22 cellular contexts compared by ENCODE assay signal in the genomic region with DNA sequence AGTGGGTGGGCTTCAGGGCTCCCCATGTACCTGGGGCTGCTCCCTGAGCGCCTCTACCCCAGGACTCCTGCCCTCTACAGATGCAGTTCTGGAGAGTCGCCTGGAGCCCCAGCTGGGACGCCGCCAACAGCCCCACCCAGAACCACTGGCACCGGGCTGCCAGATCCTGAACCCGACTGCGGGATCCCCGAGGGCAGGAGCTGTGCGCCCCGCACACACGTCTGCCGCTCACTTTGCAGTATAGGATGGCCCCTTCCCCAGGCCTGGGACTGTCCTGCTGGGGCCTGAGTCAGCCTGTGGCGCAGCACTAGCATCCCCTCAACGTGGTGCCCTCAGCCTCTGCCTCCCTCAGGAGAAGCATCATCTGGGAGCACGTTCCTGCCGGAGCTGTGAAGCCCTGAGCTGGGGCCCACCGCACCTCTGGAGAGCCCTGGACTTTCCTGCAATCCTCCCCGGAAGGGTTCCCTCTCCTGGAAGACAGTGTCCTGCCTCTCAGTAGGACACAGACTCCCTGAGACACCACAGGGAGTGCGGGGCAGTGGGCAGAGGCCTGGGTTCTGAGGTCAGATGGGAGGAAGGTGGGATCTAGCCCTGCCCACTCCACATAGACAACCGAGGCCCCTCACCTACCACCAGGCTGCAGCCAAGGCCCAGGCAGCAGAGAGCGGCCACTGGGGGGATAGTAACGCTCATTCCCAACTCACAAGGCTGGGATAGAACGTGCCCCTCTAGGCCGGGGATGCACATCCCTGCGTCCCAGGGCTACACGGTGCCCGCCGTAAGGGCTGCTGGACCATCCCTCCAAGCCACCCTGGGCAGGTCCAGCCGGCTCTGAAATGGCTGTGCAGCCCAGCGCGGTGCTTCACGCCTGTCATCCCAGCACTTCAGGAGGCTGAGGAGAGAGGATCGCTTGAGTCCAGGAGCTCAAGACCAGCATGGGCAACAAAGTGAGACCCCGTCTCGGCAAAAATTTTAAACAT. TPM values are rescaled to one million over a fixed set of nuclear protein-coding genes. Genes with fewer than 3 reads are reported as not detected.
A peak's percentile ranks its signal among the peaks of the same experiment; 100 is the strongest.
DNase-seq lines count a peak whose midpoint lies in the region; ATAC-seq and TF ChIP-seq lines count a peak whose summit lies in the region.
"Had no signal": no experiment of that assay in that cellular context is flagged by ENCODE, and none has a peak within 500 bp of the region (broad histone marks: within the 10 kb centered on the region; RNA-seq: fewer than 3 reads in every experiment).

No MANE protein-coding gene starts in this region.

- H3K4me2 ChIP-seq in trophoblast cell (ENCODE audit: low read length) (no peak overlapping the region), OCI-LY7 (ENCODE audit: low read length) (no peak overlapping the region)

- peaks cover 14% of the 10 kb centered on the region for H4K20me1 ChIP-seq in OCI-LY7 (ENCODE audit: insufficient read depth, low read length)

- H4K12ac ChIP-seq in trophoblast cell (ENCODE audit: low read depth, low read length): no peak overlapping the region

- H2BK12ac ChIP-seq in trophoblast cell (ENCODE audit: low read length): no peak overlapping the region

- POLR2A ChIA-PET in CD4-positive, alpha-beta T cell (lab: Charles Lee): no interaction called here
- POLR2A ChIA-PET in OCI-LY7 (lab: Charles Lee): no interaction called here

- no peak overlapping the region for H3K14ac ChIP-seq in trophoblast cell (ENCODE audit: low read length)

- H3K4ac ChIP-seq in trophoblast cell (ENCODE audit: low read depth, low read length): peak overlapping the region; percentile 37

- intact Hi-C loops in CD4-positive, alpha-beta T cell (cut with DNase I, micrococcal nuclease): no loop called here
- intact Hi-C loops in stomach (cut with DNase I; ENCODE audit: low total_unique reads) (no loop called here), OCI-LY7 (cut with micrococcal nuclease; ENCODE audit: unreplicated experiment) (no loop called here)

- no peak for TF ChIP-seq POLR2A in stomach (IDR thresholded peaks at IDR 0.05)

- peak overlapping the region; percentile 30 for H3K18ac ChIP-seq in trophoblast cell (ENCODE audit: low read length)

- peak overlapping the region; percentile 34 for H3K4me3 Mint-ChIP-seq in CD4-positive, alpha-beta T cell
- no peak overlapping the region for H3K4me3 Mint-ChIP-seq in endothelial cell (ENCODE audit: unreplicated experiment)
- H3K4me3 Mint-ChIP-seq: HFFc6, natural killer cell had no signal

- BruUV-seq in OCI-LY7 (replicated peaks; lab: Mats Ljungman, UMichigan): no TSS peak

- H3K79me1 ChIP-seq in trophoblast cell (ENCODE audit: low read length): peaks cover 8% of the 10 kb centered on the region

- no peak overlapping the region for H2BK120ac ChIP-seq in trophoblast cell (ENCODE audit: insufficient read depth, low read length, poor library complexity)

- no peak overlapping the region for H3K9ac ChIP-seq in trophoblast cell (ENCODE audit: low read length)
- H3K9ac ChIP-seq: parathyroid adenoma had no signal

- no peak for TF ChIP-seq EP300 in stomach (IDR thresholded peaks at IDR 0.05)

- H3K9me2 ChIP-seq in OCI-LY7 (ENCODE audit: insufficient read depth, low read length): no peaks in the 10 kb centered on the region

- no peak overlapping the region for H3K27ac ChIP-seq in CD4-positive, alpha-beta T cell (ENCODE audit: low read depth, low read length)
- H3K27ac ChIP-seq in trophoblast cell (ENCODE audit: low read depth, low read length): no peak overlapping the region
- H3K27ac ChIP-seq in stomach: no peak overlapping the region
- no peak overlapping the region for H3K27ac ChIP-seq in OCI-LY7 (ENCODE audit: low read depth, low read length, poor library complexity, severe bottlenecking)
- H3K27ac ChIP-seq: coronary artery, parathyroid adenoma, sigmoid colon, SJCRH30, thoracic aorta, VCaP had no signal

- no peak overlapping the region for H3K27ac Mint-ChIP-seq in CD4-positive, alpha-beta T cell
- H3K27ac Mint-ChIP-seq in endothelial cell (ENCODE audit: unreplicated experiment): peak overlapping the region; percentile 24
- H3K27ac Mint-ChIP-seq: HFFc6 had no signal

- H2BK5ac ChIP-seq in trophoblast cell (ENCODE audit: low read depth, low read length, poor library complexity): no peak overlapping the region

- no peak overlapping the region for H2AK5ac ChIP-seq in trophoblast cell (ENCODE audit: low read length)

- H3K9me3 ChIP-seq in CD4-positive, alpha-beta T cell (ENCODE audit: control insufficient read depth, low read length): no peaks in the 10 kb centered on the region
- H3K9me3 ChIP-seq in trophoblast cell (ENCODE audit: insufficient read depth, low read depth, low read length) (peaks cover 6% of the 10 kb centered on the region), stomach (no peaks in the 10 kb centered on the region), OCI-LY7 (ENCODE audit: low read length) (no peaks in the 10 kb centered on the region)
- H3K9me3 ChIP-seq: Caco-2, sigmoid colon, SJCRH30, thoracic aorta had no signal

- no peaks in the 10 kb centered on the region for H3K27me3 Mint-ChIP-seq in CD4-positive, alpha-beta T cell
- peaks cover 40% of the 10 kb centered on the region for H3K27me3 Mint-ChIP-seq in endothelial cell (ENCODE audit: unreplicated experiment)

- peaks cover 53% of the 10 kb centered on the region for H3K4me1 Mint-ChIP-seq in CD4-positive, alpha-beta T cell (ENCODE audit: low read depth)
- peaks cover 32% of the 10 kb centered on the region for H3K4me1 Mint-ChIP-seq in endothelial cell (ENCODE audit: unreplicated experiment)

- WGBS in trophoblast cell (ENCODE audit: extremely low coverage, insufficient coverage, insufficient read length): no CpG with 5 or more reads among the region's 35 CpGs
- WGBS in stomach, 5 donors: 68 to 80% (median 70%) methylated on average over 6 to 35 of the region's 35 CpGs

- TF ChIP-seq CTCF in CD4-positive, alpha-beta T cell (IDR thresholded peaks at IDR 0.05): no peak
- TF ChIP-seq CTCF in endothelial cell (IDR thresholded peaks at IDR 0.05; ENCODE audit: unreplicated experiment): no peak
- TF ChIP-seq CTCF in stomach (IDR thresholded peaks at IDR 0.05): no peak
- no peak for TF ChIP-seq CTCF in OCI-LY7 (conservative IDR thresholded peaks at IDR 0.05; ENCODE audit: low read length)

- no peaks in the 10 kb centered on the region for H3K9me3 Mint-ChIP-seq in CD4-positive, alpha-beta T cell
- H3K9me3 Mint-ChIP-seq in endothelial cell (ENCODE audit: unreplicated experiment): no peaks in the 10 kb centered on the region
- H3K9me3 Mint-ChIP-seq: HFFc6, natural killer cell had no signal

- H3K27me3 ChIP-seq in CD4-positive, alpha-beta T cell (ENCODE audit: control insufficient read depth, insufficient read depth, low read length): no peaks in the 10 kb centered on the region
- H3K27me3 ChIP-seq in trophoblast cell (ENCODE audit: insufficient read depth, low read length) (no peaks in the 10 kb centered on the region), stomach (no peaks in the 10 kb centered on the region)
- H3K27me3 ChIP-seq: sigmoid colon, SJCRH30 had no signal

- H3K36me3 Mint-ChIP-seq in CD4-positive, alpha-beta T cell (ENCODE audit: low read depth): peaks cover 22% of the 10 kb centered on the region
- H3K36me3 Mint-ChIP-seq in endothelial cell (ENCODE audit: low read depth, unreplicated experiment): peaks cover 14% of the 10 kb centered on the region
- H3K36me3 Mint-ChIP-seq: natural killer cell had no signal

- H3K4me3 ChIP-seq in trophoblast cell (ENCODE audit: low read depth, low read length) (no peak overlapping the region), stomach (peak overlapping the region in 1 of 4 donors; percentile 4), OCI-LY7 (ENCODE audit: low read depth, low read length, poor library complexity, severe bottlenecking) (no peak overlapping the region)
- H3K4me3 ChIP-seq: coronary artery, sigmoid colon, SJCRH30, thoracic aorta had no signal

- H3K36me3 ChIP-seq in trophoblast cell (ENCODE audit: control insufficient read depth in 1 of 2, insufficient read depth in 2 of 2, low read length in 2 of 2) (peaks cover 17 to 25% of the 10 kb centered on the region in 2 experiments), stomach (peaks cover 0 to 24% (median 20%) of the 10 kb centered on the region in 4 donors), OCI-LY7 (ENCODE audit: insufficient read depth, low read length) (peaks cover 25% of the 10 kb centered on the region; the same call in 1 of the 2 replicates)
- H3K36me3 ChIP-seq: SJCRH30 had no signal

- H2AFZ ChIP-seq in trophoblast cell (ENCODE audit: insufficient read depth, low read length, poor library complexity): peak overlapping the region; percentile 39
- H2AFZ ChIP-seq in OCI-LY7 (ENCODE audit: low read length): no peak overlapping the region
- H2AFZ ChIP-seq: parathyroid adenoma had no signal

- H3K79me2 ChIP-seq in trophoblast cell (ENCODE audit: control insufficient read depth, insufficient read depth, low read length, poor library complexity): peaks cover 19% of the 10 kb centered on the region
- peaks cover 74% of the 10 kb centered on the region for H3K79me2 ChIP-seq in OCI-LY7 (ENCODE audit: insufficient read depth, low read depth, low read length)

- no peak overlapping the region for H4K91ac ChIP-seq in trophoblast cell (ENCODE audit: low read depth, low read length)

- H4K8ac ChIP-seq in trophoblast cell (ENCODE audit: low read depth, low read length): no peak overlapping the region

- CTCF ChIA-PET in CD4-positive, alpha-beta T cell (lab: Charles Lee): interaction anchor here (1.7 kb wide), 1 partner anchor 19 kb away, joined by 4 read pairs; no protein-coding TSS in a partner anchor
- CTCF ChIA-PET in OCI-LY7 (lab: Charles Lee; ENCODE audit: unreplicated experiment): no interaction called here

- H3K4me1 ChIP-seq in trophoblast cell (ENCODE audit: control insufficient read depth in 1 of 2, insufficient read depth in 2 of 2, low read length in 2 of 2): peaks cover 7% of the 10 kb centered on the region in 2 experiments
- H3K4me1 ChIP-seq in stomach: peaks cover 52 to 88% (median 80%) of the 10 kb centered on the region in 4 donors
- H3K4me1 ChIP-seq in OCI-LY7 (ENCODE audit: insufficient read depth, low read length, poor library complexity, severe bottlenecking): peaks cover 19% of the 10 kb centered on the region
- H3K4me1 ChIP-seq: SJCRH30 had no signal

- H3K23ac ChIP-seq in trophoblast cell (ENCODE audit: low read length): no peak overlapping the region

- DNase-seq in CD4-positive, alpha-beta T cell: no peak
- DNase-seq in HUDEP-2 (lab: John Stamatoyannopoulos, UW; ENCODE audit: unreplicated experiment in 76 of 76): peak in 63 of 76 experiments; percentile 29 to 84 (median 72)
- DNase-seq in endothelial cell (ENCODE audit: low spot score): no peak
- no peak for DNase-seq in trophoblast cell
- no peak for DNase-seq in stomach
- DNase-seq in OCI-LY7 (ENCODE audit: low spot score): no peak
- no peak for DNase-seq in HPDE6-E6E7 (ENCODE audit: extremely low spot score)
- DNase-seq: activated CD4-positive, alpha-beta T cell treated with anti-CD3 and anti-CD28 coated beads, Interleukin-2, amount 50 U/mL, for 48 hours; activated gamma-delta T cell; amniotic stem cell; Caco-2; HFFc6; natural killer cell; NCI-H1092 treated with DMSO at 0.1 percent for 48 hours; NCI-H2081; PC-3; sigmoid colon; SJCRH30 had no signal

- no peak for ATAC-seq in CD4-positive, alpha-beta T cell (ENCODE audit: poor library complexity)
- ATAC-seq: natural killer cell, PC-3 had no signal

RNA-seq across cellular contexts. Expression of a gene that starts 3.5 kb away (rescaled TPM):
- total RNA-seq in CD4-positive, alpha-beta T cell: 100 to 1,000 TPM; 106 to 114 TPM
- total RNA-seq in endothelial cell (ENCODE audit: unreplicated experiment) (48.1 TPM), stomach (100 to 1,000 TPM in 1 of 5 donors, 10 to 100 TPM in 4; 10.1 to 164 (median 25.7) TPM), OCI-LY7 (2022) (52.8 and 54.9 TPM in 2 replicates)
- 24.5 and 26.8 TPM in 2 replicates for polyA plus RNA-seq in trophoblast cell (2013)
- polyA plus RNA-seq in stomach: 10 to 100 TPM; 10.1 to 15.5 (median 15.2) TPM
- 13.9 and 24.0 TPM in 2 replicates for total RNA-seq in OCI-LY7 (2014; rRNA removed; shearing (Covaris generic))

RNA-seq across cellular contexts. Expression of a gene that starts 18.6 kb away (rescaled TPM):
- 10 to 100 TPM; 83.8 to 89.2 TPM for total RNA-seq in CD4-positive, alpha-beta T cell
- total RNA-seq in endothelial cell (ENCODE audit: unreplicated experiment) (19.9 TPM), stomach (10 to 100 TPM in 2 of 5 donors, 1 to 10 TPM in 2, not detected in 1; 3.5 to 31.9 (median 15.8) TPM), OCI-LY7 (2022) (39.1 and 44.4 TPM in 2 replicates)
- 18.5 and 21.1 TPM in 2 replicates for polyA plus RNA-seq in trophoblast cell (2013)
- polyA plus RNA-seq in stomach: 1 to 10 TPM; 5.0 to 7.6 (median 6.6) TPM
- total RNA-seq in OCI-LY7 (2014; rRNA removed; shearing (Covaris generic)): 9.4 and 9.6 TPM in 2 replicates

RNA-seq across cellular contexts. Expression of a gene that starts 32.8 kb away (rescaled TPM):
- 1 to 10 TPM; 2.5 to 3.2 TPM for total RNA-seq in CD4-positive, alpha-beta T cell
- total RNA-seq in endothelial cell (ENCODE audit: unreplicated experiment) (0.69 TPM), stomach (1 to 10 TPM in 1 of 5 donors, not detected in 4; 1.3 TPM), OCI-LY7 (2022) (19.3 and 21.2 TPM in 2 replicates)
- 0.94 and 0.97 TPM in 2 replicates for polyA plus RNA-seq in trophoblast cell (2013)
- 1 to 10 TPM in 1 of 3 donors, under 1 TPM in 2; 0.15 to 1.4 (median 0.31) TPM for polyA plus RNA-seq in stomach
- 5.9 and 7.4 TPM in 2 replicates for total RNA-seq in OCI-LY7 (2014; rRNA removed; shearing (Covaris generic))

RNA-seq across cellular contexts. Expression of a gene that starts 40.5 kb away (rescaled TPM):
- 100 to 1,000 TPM; 156 to 172 TPM for total RNA-seq in CD4-positive, alpha-beta T cell
- total RNA-seq in endothelial cell (ENCODE audit: unreplicated experiment) (283 TPM), stomach (100 to 1,000 TPM in 1 of 5 donors, 10 to 100 TPM in 4; 25.7 to 177 (median 33.0) TPM), OCI-LY7 (2022) (64.2 and 71.3 TPM in 2 replicates)
- polyA plus RNA-seq in trophoblast cell (2013): 55.3 and 58.0 TPM in 2 replicates
- polyA plus RNA-seq in stomach: 10 to 100 TPM; 73.0 to 76.3 (median 75.5) TPM
- total RNA-seq in OCI-LY7 (2014; rRNA removed; shearing (Covaris generic)): 98.7 and 130 TPM in 2 replicates

Comparison
In these comparisons a context has a peak if more than half of its experiments do, and no peak if none do; other contexts are left out.
1. DNase-seq: peak in HUDEP-2 (63 of 76); none in CD4-positive, alpha-beta T cell (0 of 10), endothelial cell (single experiment), trophoblast cell (0 of 2), stomach (single experiment), OCI-LY7 (single experiment) and HPDE6-E6E7 (single experiment).